ENCODE assay signal across 10 cellular contexts in the genomic region with DNA sequence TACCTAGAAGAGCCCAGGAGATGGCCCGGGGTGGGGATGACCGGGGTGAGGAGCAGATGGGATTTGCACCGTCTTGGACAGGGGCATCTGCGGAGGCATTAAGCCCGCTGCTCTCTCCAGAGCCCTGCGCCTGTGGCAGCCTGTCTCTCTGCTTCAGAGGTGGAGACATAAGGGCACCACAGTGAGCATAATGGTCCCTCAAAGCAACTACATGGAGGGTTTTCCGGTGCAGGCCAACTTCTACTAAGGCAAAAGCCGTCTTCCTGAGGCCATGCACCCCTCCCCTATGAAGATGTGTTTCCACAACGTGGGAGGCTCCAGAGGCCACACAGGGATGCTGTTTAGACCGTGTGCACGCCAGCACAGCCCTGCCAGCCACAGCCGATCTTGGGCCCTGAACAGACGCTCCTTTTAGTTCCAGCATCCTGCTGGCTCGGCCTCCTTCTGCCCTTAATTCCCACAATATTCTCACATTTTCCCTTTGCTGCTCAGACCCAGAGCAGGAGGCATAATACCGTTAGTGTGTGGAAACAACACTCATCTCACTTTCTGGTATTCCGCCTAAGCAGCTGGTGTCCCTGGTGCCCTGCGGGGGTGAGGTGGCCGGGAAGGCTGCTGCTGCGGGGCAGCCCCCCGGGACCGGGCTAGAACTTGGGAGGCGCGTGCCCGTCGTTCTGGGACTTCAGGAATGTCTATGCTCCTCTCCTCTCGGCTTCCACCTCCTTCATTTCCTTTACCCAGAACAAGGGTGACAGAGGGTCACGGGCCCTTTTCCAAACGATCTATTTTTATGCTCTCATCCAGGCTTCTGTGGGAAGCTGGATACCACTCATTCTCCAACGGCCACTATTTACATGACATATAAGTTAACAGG.
DNase-seq lines count a peak whose midpoint lies in the region; ATAC-seq and TF ChIP-seq lines count a peak whose summit lies in the region.
"Had no signal": no experiment of that assay in that cellular context is flagged by ENCODE, and none has a peak within 500 bp of the region (broad histone marks: within the 10 kb centered on the region; RNA-seq: fewer than 3 reads in every experiment).

No MANE protein-coding gene starts in this region.

- H3K9me2 ChIP-seq in SK-N-SH: no peaks in the 10 kb centered on the region

- no peak overlapping the region for H3K9ac ChIP-seq in SK-N-SH

- peak overlapping the region; percentile 50 for H3K27ac Mint-ChIP-seq in neural crest cell (ENCODE audit: unreplicated experiment)

- TF ChIP-seq POLR2A in vagina (IDR thresholded peaks at IDR 0.05): no peak

- TF ChIP-seq CTCF in SK-N-SH (IDR thresholded peaks at IDR 0.05) (no peak), fibroblast of mammary gland (conservative IDR thresholded peaks at IDR 0.05; ENCODE audit: control insufficient read depth, insufficient read depth, low read depth, low read length) (no peak), neural crest cell (conservative IDR thresholded peaks at IDR 0.05) (no peak), vagina (IDR thresholded peaks at IDR 0.05) (no peak), BE2C (IDR thresholded peaks at IDR 0.05; ENCODE audit: low read depth, low read length) (no peak), GM10266 (IDR thresholded peaks at IDR 0.05; ENCODE audit: control insufficient read depth, insufficient read depth, low read depth, missing control alignments) (no peak)

- H3K4me3 ChIP-seq in SK-N-SH (ENCODE audit: low read depth in 2 of 2, low read length in 1 of 2): no peak overlapping the region
- no peak overlapping the region for H3K4me3 ChIP-seq in fibroblast of mammary gland (ENCODE audit: control insufficient read depth, low read depth, low read length)
- H3K4me3 ChIP-seq in vagina: peak overlapping the region in 1 of 2 donors; percentile 0
- no peak overlapping the region for H3K4me3 ChIP-seq in BE2C (ENCODE audit: low read depth, low read length)

- TF ChIP-seq EP300 in SK-N-SH (IDR thresholded peaks at IDR 0.05; ENCODE audit: borderline replicate concordance in 1 of 2, low read depth in 1 of 2, low read length in 1 of 2): no peak

- H3K4me1 ChIP-seq in SK-N-SH (ENCODE audit: control insufficient read depth in 1 of 2, insufficient read depth in 2 of 2, low read depth in 1 of 2, low read length in 1 of 2) (peaks cover 0 to 8% of the 10 kb centered on the region in 2 experiments; a peak in 1 of 4 replicates), vagina (peaks cover 7% of the 10 kb centered on the region), BE2C (no peaks in the 10 kb centered on the region)

- H3K27me3 Mint-ChIP-seq in neural crest cell (ENCODE audit: low read depth): no peaks in the 10 kb centered on the region

- H3K4me2 ChIP-seq in SK-N-SH: no peak overlapping the region

- DNase-seq in SK-N-SH: no peak
- DNase-seq in fibroblast of mammary gland (ENCODE audit: low read depth): peak; percentile 65
- no peak for DNase-seq in neural crest cell (ENCODE audit: low read depth, low spot score)
- DNase-seq in vagina (ENCODE audit: extremely low spot score in 2 of 2): no peak
- DNase-seq in BE2C: no peak
- no peak for DNase-seq in GM10266 (ENCODE audit: extremely low spot score)
- DNase-seq: KG1; stimulated activated naive CD4-positive, alpha-beta T cell treated with Interleukin-2 at 50 U/mL for 16 hours had no signal

- CTCF ChIA-PET in SK-N-SH (lab: Yijun Ruan, JAX): interaction anchor here (1.0 kb wide), 1 partner anchor 49 kb away, joined by 5 read pairs; no protein-coding TSS in a partner anchor

- H3F3A ChIP-seq in SK-N-SH (replicated peaks; ENCODE audit: insufficient read depth): no peaks in the 10 kb centered on the region

- peaks cover 61% of the 10 kb centered on the region for H3K4me1 Mint-ChIP-seq in neural crest cell

- intact Hi-C loops in vagina (cut with DNase I): no loop called here

- POLR2A ChIA-PET in SK-N-SH (lab: Yijun Ruan, JAX): no interaction called here

- H3K9me3 Mint-ChIP-seq in neural crest cell: peaks cover 7% of the 10 kb centered on the region

- H3K79me2 ChIP-seq in SK-N-SH (ENCODE audit: insufficient read depth): no peaks in the 10 kb centered on the region

- peaks cover 37 to 55% of the 10 kb centered on the region in 2 experiments for H3K36me3 ChIP-seq in SK-N-SH (replicated peaks in 1 of 2; ENCODE audit: control insufficient read depth in 1 of 2, insufficient read depth in 2 of 2, low read length in 1 of 2)
- peaks cover 0 to 3% of the 10 kb centered on the region in 2 donors for H3K36me3 ChIP-seq in vagina
- no peaks in the 10 kb centered on the region for H3K36me3 ChIP-seq in BE2C

- no peaks in the 10 kb centered on the region for H3K9me3 ChIP-seq in SK-N-SH
- no peaks in the 10 kb centered on the region for H3K9me3 ChIP-seq in vagina
- no peaks in the 10 kb centered on the region for H3K9me3 ChIP-seq in BE2C

- H3K27me3 ChIP-seq in SK-N-SH (ENCODE audit: insufficient read depth) (no peaks in the 10 kb centered on the region), vagina (no peaks in the 10 kb centered on the region), BE2C (no peaks in the 10 kb centered on the region)

- peak; percentile 24 for ATAC-seq in SK-N-SH treated with all-trans-retinoic acid at 6 μM for 48 hours
- ATAC-seq in GM18873 (IDR thresholded peaks at IDR 0.05; ENCODE audit: low FRiP score, unreplicated experiment): no peak

- peaks cover 16% of the 10 kb centered on the region for H3K36me3 Mint-ChIP-seq in neural crest cell (ENCODE audit: low read depth)

- TF ChIP-seq RAD21 in SK-N-SH (IDR thresholded peaks at IDR 0.05; ENCODE audit: low read length): no peak

- no peak overlapping the region for H2AFZ ChIP-seq in SK-N-SH (ENCODE audit: low read depth)

- no peaks in the 10 kb centered on the region for H4K20me1 ChIP-seq in SK-N-SH (ENCODE audit: insufficient read depth)

- peak overlapping the region; percentile 62 for H3K4me3 Mint-ChIP-seq in neural crest cell

- H3K27ac ChIP-seq in SK-N-SH (ENCODE audit: low read depth in 2 of 2, low read length in 1 of 2) (no peak overlapping the region), vagina (peak overlapping the region; percentile 54)

- 87% methylated on average over 26 of the region's 29 CpGs for WGBS in SK-N-SH (ENCODE audit: low lambda C conversion rate)

TF ChIP-seq in SK-N-SH treated with all-trans-retinoic acid at 6 μM for 48 hours, 23 proteins besides CTCF, POLR2A, EP300 and RAD21:
- no peak for TF ChIP-seq OSR1 (CRISPR knock-in tag; IDR thresholded peaks at IDR 0.05)

TF ChIP-seq in SK-N-SH, 30 proteins besides CTCF, POLR2A, EP300 and RAD21:
- TF ChIP-seq CHD2 (IDR thresholded peaks at IDR 0.05; ENCODE audit: low read length, partially characterized antibody): no peak
- TF ChIP-seq, protein P1, sequence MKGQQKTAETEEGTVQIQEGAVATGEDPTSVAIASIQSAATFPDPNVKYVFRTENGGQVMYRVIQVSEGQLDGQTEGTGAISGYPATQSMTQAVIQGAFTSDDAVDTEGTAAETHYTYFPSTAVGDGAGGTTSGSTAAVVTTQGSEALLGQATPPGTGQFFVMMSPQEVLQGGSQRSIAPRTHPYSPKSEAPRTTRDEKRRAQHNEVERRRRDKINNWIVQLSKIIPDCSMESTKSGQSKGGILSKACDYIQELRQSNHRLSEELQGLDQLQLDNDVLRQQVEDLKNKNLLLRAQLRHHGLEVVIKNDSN (IDR thresholded peaks at IDR 0.05; ENCODE audit: borderline replicate concordance, low read depth): no peak
- TF ChIP-seq, protein P2, sequence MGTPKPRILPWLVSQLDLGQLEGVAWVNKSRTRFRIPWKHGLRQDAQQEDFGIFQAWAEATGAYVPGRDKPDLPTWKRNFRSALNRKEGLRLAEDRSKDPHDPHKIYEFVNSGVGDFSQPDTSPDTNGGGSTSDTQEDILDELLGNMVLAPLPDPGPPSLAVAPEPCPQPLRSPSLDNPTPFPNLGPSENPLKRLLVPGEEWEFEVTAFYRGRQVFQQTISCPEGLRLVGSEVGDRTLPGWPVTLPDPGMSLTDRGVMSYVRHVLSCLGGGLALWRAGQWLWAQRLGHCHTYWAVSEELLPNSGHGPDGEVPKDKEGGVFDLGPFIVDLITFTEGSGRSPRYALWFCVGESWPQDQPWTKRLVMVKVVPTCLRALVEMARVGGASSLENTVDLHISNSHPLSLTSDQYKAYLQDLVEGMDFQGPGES (IDR thresholded peaks at IDR 0.05; ENCODE audit: low read depth, low read length): no peak
- TF ChIP-seq GABPA (IDR thresholded peaks at IDR 0.05; ENCODE audit: low read depth): no peak
- TF ChIP-seq SIN3A (IDR thresholded peaks at IDR 0.05; ENCODE audit: borderline replicate concordance, low read depth, low read length): no peak
- TF ChIP-seq FOSL2 (IDR thresholded peaks at IDR 0.05; ENCODE audit: borderline replicate concordance, low read depth): no peak
- no peak for TF ChIP-seq RXRA (IDR thresholded peaks at IDR 0.05; ENCODE audit: borderline replicate concordance, low read depth)
- no peak for TF ChIP-seq ELF1 (IDR thresholded peaks at IDR 0.05)
